8 cellular contexts compared by ENCODE assay signal in genomic region chr1:59759156-59759925, GRCh38. TPM values are rescaled to one million over a fixed set of nuclear protein-coding genes. Genes with fewer than 3 reads are reported as not detected.
DNase-seq lines count a peak whose midpoint lies in the region; ATAC-seq and TF ChIP-seq lines count a peak whose summit lies in the region.

No MANE protein-coding gene starts in this region.

- H3K9ac ChIP-seq in smooth muscle cell (ENCODE audit: low read depth), result no peak overlapping the region

- 9% methylated on average over 11 of the region's 11 CpGs for WGBS in smooth muscle cell (ENCODE audit: low lambda C conversion rate)

- H3K4me2 ChIP-seq in smooth muscle cell, result peak overlapping the region; percentile 62

- no peak overlapping the region for H3K4me3 ChIP-seq in smooth muscle cell

- ATAC-seq in GM18519 (IDR thresholded peaks at IDR 0.05; ENCODE audit: low FRiP score, unreplicated experiment) (peak; percentile 70), HG03064 (IDR thresholded peaks at IDR 0.05; ENCODE audit: low read depth, unreplicated experiment) (peak; percentile 78)

- H4K20me1 ChIP-seq in smooth muscle cell (ENCODE audit: low read depth), result no peaks in the 10 kb centered on the region

- no peaks in the 10 kb centered on the region for H3K9me3 ChIP-seq in smooth muscle cell (replicated peaks; ENCODE audit: low read depth)

- TF ChIP-seq CTCF in smooth muscle cell (IDR thresholded peaks at IDR 0.05; ENCODE audit: borderline replicate concordance, insufficient read depth, poor library complexity, severe bottlenecking), result peak; percentile 97

- peak; percentile 71 for DNase-seq in ACHN
- DNase-seq in NCI-H2107 treated with DMSO at 0.1 percent for 48 hours (lab: John Stamatoyannopoulos, UW; ENCODE audit: unreplicated experiment), result peak; percentile 82
- DNase-seq in UCSD-AML1 (lab: John Stamatoyannopoulos, UW; ENCODE audit: unreplicated experiment), result peak; percentile 76
- peak; percentile 65 for DNase-seq in brain pericyte (ENCODE audit: low read depth, low spot score)
- DNase-seq in iPS-NIHi11 (ENCODE audit: low spot score), result peak; percentile 91
- peak; percentile 22 for DNase-seq in smooth muscle cell (lab: John Stamatoyannopoulos, UW; ENCODE audit: unreplicated experiment)

- H3K4me1 ChIP-seq in smooth muscle cell (ENCODE audit: low read depth), result no peaks in the 10 kb centered on the region

- in situ Hi-C loops in ACHN (cut with HindIII; ENCODE audit: low pct_ligation_motif_present, low pct_unique_long_range_greater_than_20kb, low sequenced_read_pairs), result no loop called here

- H2AFZ ChIP-seq in smooth muscle cell (ENCODE audit: low read depth), result peak overlapping the region; percentile 40

- no peaks in the 10 kb centered on the region for H3K36me3 ChIP-seq in smooth muscle cell (ENCODE audit: low read depth)

- no peaks in the 10 kb centered on the region for H3K79me2 ChIP-seq in smooth muscle cell (ENCODE audit: low read depth)

- no peak overlapping the region for H3K27ac ChIP-seq in smooth muscle cell (ENCODE audit: low read depth)

- H3F3A ChIP-seq in smooth muscle cell (ENCODE audit: low read depth), result no peaks in the 10 kb centered on the region

- H3K27me3 ChIP-seq in smooth muscle cell (ENCODE audit: low read depth), result no peaks in the 10 kb centered on the region

RNA-seq across cellular contexts. Expression of gene HOOK1, which starts 55.4 kb away (rescaled TPM):
- total RNA-seq in smooth muscle cell, result 5.2 TPM in 2 replicates
- 0.80 and 1.6 TPM in 2 replicates for polyA plus RNA-seq in smooth muscle cell

Comparison
In these comparisons a context has a peak if more than half of its experiments do, and no peak if none do; other contexts are left out.
1. DNase-seq: peak in every context shown above with its lines; median percentile 91 in iPS-NIHi11; 82 in NCI-H2107 treated with DMSO at 0.1 percent for 48 hours; 76 in UCSD-AML1; 71 in ACHN; 65 in brain pericyte; 22 in smooth muscle cell.